In the genomic region with DNA sequence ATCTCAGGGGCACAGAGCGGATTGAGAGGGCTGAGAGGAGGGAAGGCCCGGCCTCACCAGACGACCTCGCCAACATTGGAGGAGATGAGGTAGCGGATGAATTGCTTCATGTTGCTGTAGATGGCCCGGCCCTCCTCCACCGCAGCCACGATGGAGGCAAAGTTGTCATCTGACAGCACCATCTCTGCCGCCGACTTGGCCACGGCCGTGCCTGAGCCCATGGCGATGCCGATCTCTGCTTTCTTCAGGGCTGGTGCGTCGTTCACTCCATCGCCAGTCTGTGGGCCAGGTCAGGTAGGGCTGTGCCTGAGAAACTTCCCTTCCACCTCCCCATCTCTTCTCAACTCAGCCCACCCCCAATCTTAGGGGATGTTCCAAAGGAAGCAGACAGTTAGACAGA, we compare ENCODE assay signal across 24 cellular contexts. TPM values are rescaled to one million over a fixed set of nuclear protein-coding genes. Genes with fewer than 3 reads are reported as not detected.
DNase-seq lines count a peak whose midpoint lies in the region; ATAC-seq, FAIRE-seq and TF ChIP-seq lines count a peak whose summit lies in the region.
"Had no signal": no experiment of that assay in that cellular context is flagged by ENCODE, and none has a peak within 500 bp of the region (broad histone marks: within the 10 kb centered on the region; RNA-seq: fewer than 3 reads in every experiment).

No MANE protein-coding gene starts in this region.

- peaks cover 61% of the 10 kb centered on the region; the same call in 2 of the 3 replicates for H3K36me3 ChIP-seq in K562 (ENCODE audit: control insufficient read depth, insufficient read depth, low read length)
- H3K36me3 ChIP-seq: MG63 had no signal

- CTCF ChIA-PET in K562 (lab: Yijun Ruan, JAX; ENCODE audit: low intra/inter-chr PET ratio): interaction anchor here (0.6 kb wide), 1 partner anchor 271 kb away, joined by 4 read pairs; no protein-coding TSS in a partner anchor

- no TSS peak for BruUV-seq in K562 (replicated peaks; lab: Mats Ljungman, UMichigan)

- H3K4me3 ChIP-seq in K562: no peak overlapping the region
- H3K4me3 ChIP-seq: MG63, PC-9 had no signal

- intact Hi-C loops in natural killer cell (cut with micrococcal nuclease): no loop called here
- intact Hi-C loops in K562 (cut with micrococcal nuclease): no loop called here

- peak overlapping the region; percentile 26 for H3K27ac Mint-ChIP-seq in T-helper 1 cell treated with Interleukin-12 subunit alpha and Interleukin-12 subunit beta and Interleukin-4 antibody, amounts not matched to agents 30 μg/mL and 1 μg/mL, for 36 hours
- H3K27ac Mint-ChIP-seq in natural killer cell: peak overlapping the region; percentile 19 to 39
- H3K27ac Mint-ChIP-seq in natural killer cell treated with Interleukin-12 subunit alpha and Interleukin-12 subunit beta and Interleukin-15 and Interleukin-18, amount 100 ng/mL, for 72 hours: peak overlapping the region in 1 of 2 donors; percentile 0
- peak overlapping the region; percentile 21 for H3K27ac Mint-ChIP-seq in stimulated activated naive B cell treated with anti-CD40 and anti-IgM and Interleukin-4, amounts not matched to agents 10 μg/mL and 1 μg/mL and 100 μg/mL, for 72 hours

- no peak overlapping the region for H3K9ac ChIP-seq in K562 (ENCODE audit: insufficient read depth in 1 of 2, low read depth in 2 of 2, low read length in 2 of 2)

- peaks cover 43% of the 10 kb centered on the region for H3K36me3 Mint-ChIP-seq in T-helper 1 cell treated with Interleukin-12 subunit alpha and Interleukin-12 subunit beta and Interleukin-4 antibody, amounts not matched to agents 30 μg/mL and 1 μg/mL, for 36 hours (ENCODE audit: low read depth)
- no peaks in the 10 kb centered on the region for H3K36me3 Mint-ChIP-seq in natural killer cell
- peaks cover 27% of the 10 kb centered on the region for H3K36me3 Mint-ChIP-seq in natural killer cell treated with Interleukin-12 subunit alpha and Interleukin-12 subunit beta and Interleukin-15 and Interleukin-18, amount 100 ng/mL, for 72 hours
- H3K36me3 Mint-ChIP-seq in stimulated activated naive B cell treated with anti-CD40 and anti-IgM and Interleukin-4, amounts not matched to agents 10 μg/mL and 1 μg/mL and 100 μg/mL, for 72 hours: peaks cover 56 to 67% of the 10 kb centered on the region in 2 donors

- no peak for TF ChIP-seq RAD21 in K562 (CRISPR knock-in tag; conservative IDR thresholded peaks at IDR 0.05 in 1 of 2, IDR thresholded peaks at IDR 0.05 in 1 of 2)

- TF ChIP-seq CTCF in natural killer cell (IDR thresholded peaks at IDR 0.05) (no peak), K562 (IDR thresholded peaks at IDR 0.05 in 2 of 3, conservative IDR thresholded peaks at IDR 0.05 in 1 of 3; ENCODE audit: insufficient read depth in 2 of 3, low read depth in 1 of 3, low read length in 3 of 3) (no peak)

- no peaks in the 10 kb centered on the region for H3K9me1 ChIP-seq in K562 (ENCODE audit: control insufficient read depth, insufficient read depth, low read length)

- H3K27ac ChIP-seq in K562 (ENCODE audit: extremely low read depth, low read depth, low read length): no peak overlapping the region
- H3K27ac ChIP-seq: 22Rv1, PC-9 had no signal

- DNase-seq in T-helper 1 cell (no peak), natural killer cell (no peak), K562 (ENCODE audit: extremely low read depth in 1 of 4, low spot score in 3 of 4) (no peak), NCI-H2227 (lab: John Stamatoyannopoulos, UW; ENCODE audit: unreplicated experiment) (no peak), NCI-H1436 (lab: John Stamatoyannopoulos, UW) (no peak)
- DNase-seq in natural killer cell treated with Interleukin-12 subunit alpha and Interleukin-12 subunit beta and Interleukin-15 and Interleukin-18, amount 100 ng/mL, for 72 hours (ENCODE audit: low spot score): no peak
- DNase-seq in stimulated activated naive B cell treated with anti-CD40 and anti-IgM and Interleukin-4, amounts not matched to agents 10 μg/mL and 1 μg/mL and 100 μg/mL, for 72 hours: no peak
- DNase-seq: C1 segment of cervical spinal cord, DMS53, MG63, NCI-H1436 treated with DMSO at 0.1 percent for 48 hours, NCI-H2029, NCI-H226, NCI-H510A treated with DMSO at 0.1 percent for 48 hours, NCI-H748 treated with DMSO at 0.1 percent for 48 hours, PC-9, RPMI8226, SHP77 treated with DMSO at 0.1 percent for 48 hours had no signal

- no peak for ATAC-seq in natural killer cell
- no peak for ATAC-seq in natural killer cell treated with Interleukin-12 subunit alpha and Interleukin-12 subunit beta and Interleukin-15 and Interleukin-18, amount 100 ng/mL, for 72 hours
- ATAC-seq in K562: no peak
- ATAC-seq in stimulated activated naive B cell treated with anti-CD40 and anti-IgM and Interleukin-4, amounts not matched to agents 10 μg/mL and 1 μg/mL and 100 μg/mL, for 72 hours (replicated peaks): no peak
- ATAC-seq: HCT116 had no signal

- H3K27me3 ChIP-seq in K562 (ENCODE audit: control insufficient read depth in 2 of 2, insufficient read depth in 2 of 2, low read length in 2 of 2): no peaks in the 10 kb centered on the region
- H3K27me3 ChIP-seq: MG63 had no signal

- H3K79me2 ChIP-seq in K562 (ENCODE audit: control insufficient read depth, insufficient read depth, low read length): no peaks in the 10 kb centered on the region

- H3K27me3 Mint-ChIP-seq in T-helper 1 cell treated with Interleukin-12 subunit alpha and Interleukin-12 subunit beta and Interleukin-4 antibody, amounts not matched to agents 30 μg/mL and 1 μg/mL, for 36 hours (ENCODE audit: low read depth): no peaks in the 10 kb centered on the region
- no peaks in the 10 kb centered on the region for H3K27me3 Mint-ChIP-seq in natural killer cell (ENCODE audit: low read depth in 2 of 2)
- H3K27me3 Mint-ChIP-seq in natural killer cell treated with Interleukin-12 subunit alpha and Interleukin-12 subunit beta and Interleukin-15 and Interleukin-18, amount 100 ng/mL, for 72 hours: no peaks in the 10 kb centered on the region
- no peaks in the 10 kb centered on the region for H3K27me3 Mint-ChIP-seq in stimulated activated naive B cell treated with anti-CD40 and anti-IgM and Interleukin-4, amounts not matched to agents 10 μg/mL and 1 μg/mL and 100 μg/mL, for 72 hours

- H3K4me1 ChIP-seq in K562 (replicated peaks in 1 of 2; ENCODE audit: control insufficient read depth in 2 of 2, insufficient read depth in 2 of 2, low read length in 2 of 2): no peaks in the 10 kb centered on the region; a peak in 1 of 5 replicates

- H3K9me3 ChIP-seq in K562 (replicated peaks; ENCODE audit: control insufficient read depth, insufficient read depth, low read depth, low read length): no peaks in the 10 kb centered on the region
- H3K9me3 ChIP-seq: MG63 had no signal

- H3K4me3 Mint-ChIP-seq in T-helper 1 cell treated with Interleukin-12 subunit alpha and Interleukin-12 subunit beta and Interleukin-4 antibody, amounts not matched to agents 30 μg/mL and 1 μg/mL, for 36 hours: no peak overlapping the region
- no peak overlapping the region for H3K4me3 Mint-ChIP-seq in natural killer cell
- no peak overlapping the region for H3K4me3 Mint-ChIP-seq in natural killer cell treated with Interleukin-12 subunit alpha and Interleukin-12 subunit beta and Interleukin-15 and Interleukin-18, amount 100 ng/mL, for 72 hours
- H3K4me3 Mint-ChIP-seq in stimulated activated naive B cell treated with anti-CD40 and anti-IgM and Interleukin-4, amounts not matched to agents 10 μg/mL and 1 μg/mL and 100 μg/mL, for 72 hours: no peak overlapping the region

- H3K9me3 Mint-ChIP-seq in T-helper 1 cell treated with Interleukin-12 subunit alpha and Interleukin-12 subunit beta and Interleukin-4 antibody, amounts not matched to agents 30 μg/mL and 1 μg/mL, for 36 hours: no peaks in the 10 kb centered on the region
- no peaks in the 10 kb centered on the region for H3K9me3 Mint-ChIP-seq in natural killer cell
- H3K9me3 Mint-ChIP-seq in natural killer cell treated with Interleukin-12 subunit alpha and Interleukin-12 subunit beta and Interleukin-15 and Interleukin-18, amount 100 ng/mL, for 72 hours: no peaks in the 10 kb centered on the region
- H3K9me3 Mint-ChIP-seq in stimulated activated naive B cell treated with anti-CD40 and anti-IgM and Interleukin-4, amounts not matched to agents 10 μg/mL and 1 μg/mL and 100 μg/mL, for 72 hours: no peaks in the 10 kb centered on the region

- no peak for FAIRE-seq in K562 (lab: Jason Lieb, UNC)
- FAIRE-seq: D721Med, GM19239, H1 had no signal

- whole genome bisulfite sequencing in K562 (ENCODE audit: insufficient coverage, low coverage, missing lambda C conversion rate): 97% methylated on average over 5 of the region's 17 CpGs

- no peak for TF ChIP-seq POLR2A in K562 (conservative IDR thresholded peaks at IDR 0.05)

- POLR2A ChIA-PET in K562 (lab: Yijun Ruan, JAX): no interaction called here

- peaks cover 3% of the 10 kb centered on the region for H3K4me1 Mint-ChIP-seq in T-helper 1 cell treated with Interleukin-12 subunit alpha and Interleukin-12 subunit beta and Interleukin-4 antibody, amounts not matched to agents 30 μg/mL and 1 μg/mL, for 36 hours (ENCODE audit: low read depth)
- H3K4me1 Mint-ChIP-seq in natural killer cell: peaks cover 5 to 20% of the 10 kb centered on the region in 2 donors
- peaks cover 4 to 16% of the 10 kb centered on the region in 2 donors for H3K4me1 Mint-ChIP-seq in natural killer cell treated with Interleukin-12 subunit alpha and Interleukin-12 subunit beta and Interleukin-15 and Interleukin-18, amount 100 ng/mL, for 72 hours (ENCODE audit: low read depth in 2 of 2)
- H3K4me1 Mint-ChIP-seq in stimulated activated naive B cell treated with anti-CD40 and anti-IgM and Interleukin-4, amounts not matched to agents 10 μg/mL and 1 μg/mL and 100 μg/mL, for 72 hours: peaks cover 7 to 12% of the 10 kb centered on the region in 2 donors

- no peak overlapping the region for H3K4me2 ChIP-seq in K562 (ENCODE audit: insufficient read depth, low read length)
- H3K4me2 ChIP-seq: PC-9 had no signal

- H2AFZ ChIP-seq in K562 (ENCODE audit: low read depth, low read length): no peak overlapping the region
- H2AFZ ChIP-seq: PC-9 had no signal

- no peak for TF ChIP-seq EP300 in K562 (IDR thresholded peaks at IDR 0.05; ENCODE audit: low read length)

- no peaks in the 10 kb centered on the region for H4K20me1 ChIP-seq in K562 (replicated peaks; ENCODE audit: control insufficient read depth, insufficient read depth, low read length)

- in situ Hi-C loops in K562 (cut with MboI): no loop called here

RNA-seq across cellular contexts. Expression of gene P2RX1, which starts 21.1 kb away (rescaled TPM):
- 10 to 100 TPM in 2 of 3 donors, 1 to 10 TPM in 1; 2.3 to 15.3 (median 13.4) TPM for total RNA-seq in natural killer cell
- 1 to 10 TPM; 3.9 TPM for total RNA-seq in natural killer cell treated with Interleukin-12 subunit alpha and Interleukin-12 subunit beta and Interleukin-15 and Interleukin-18, amount 100 ng/mL, for 72 hours
- total RNA-seq in K562 (2011; cell fraction: chromatin; rRNA removed; ENCODE audit: low replicate concordance): 21.9 and 70.4 TPM in 2 replicates
- 38.4 and 45.2 TPM in 2 replicates for total RNA-seq in K562 (2011; cell fraction: nucleolus; rRNA removed)
- 27.3 and 30.9 TPM in 2 replicates for total RNA-seq in K562 (2011; cell fraction: nucleoplasm; rRNA removed)
- 13.3 and 16.0 TPM in 2 replicates for total RNA-seq in K562 (2014; rRNA removed)
- total RNA-seq in K562 (2014; rRNA removed; fragmentation: Illumina TruSeq; extraction: Trizol): 4.9 and 6.8 TPM in 2 replicates
- 8.1 and 9.6 TPM in 2 replicates for total RNA-seq in K562 (2015; rRNA removed; fragmentation: Illumina TruSeq; extraction: Trizol)
- 15.3 and 20.3 TPM in 2 replicates for total RNA-seq in K562 (2021)
- polyA plus RNA-seq in K562 (2011; rRNA removed): 12.2 and 13.6 TPM in 2 replicates
- 10.0 and 27.5 TPM in 2 replicates for polyA plus RNA-seq in K562 (2011; cell fraction: cytosol; rRNA removed)
- 41.2 and 64.7 TPM in 2 replicates for polyA plus RNA-seq in K562 (2011; cell fraction: nucleus; rRNA removed)
- polyA plus RNA-seq in K562 (2012): 18.2 and 106 TPM in 2 replicates
- 10.3 and 17.6 TPM in 2 replicates for polyA plus RNA-seq in K562 (2014; fragmentation: Illumina TruSeq; extraction: Trizol)
- under 1 TPM; 0.27 to 0.66 TPM for polyA plus RNA-seq in K562 (2014; fragmentation: Nextera tagmentation; extraction: Ambion mirVana)
- polyA plus RNA-seq in K562 (2014; rRNA removed): 18.4 and 18.8 TPM in 2 replicates
- 4.3 and 7.9 TPM in 2 replicates for polyA minus RNA-seq in K562 (2011; rRNA and poly(A)+ RNA removed)
- 3.7 and 7.2 TPM in 2 replicates for polyA minus RNA-seq in K562 (2011; cell fraction: cytosol; rRNA and poly(A)+ RNA removed)
- polyA minus RNA-seq in K562 (2011; cell fraction: nucleus; rRNA and poly(A)+ RNA removed): 12.2 and 18.7 TPM in 2 replicates
- total RNA-seq: PC-9 had no signal

RNA-seq across cellular contexts. Expression of gene ATP2A3, which starts 26.9 kb away (rescaled TPM):
- 100 to 1,000 TPM; 326 to 397 (median 377) TPM for total RNA-seq in natural killer cell
- total RNA-seq in natural killer cell treated with Interleukin-12 subunit alpha and Interleukin-12 subunit beta and Interleukin-15 and Interleukin-18, amount 100 ng/mL, for 72 hours: 100 to 1,000 TPM; 125 to 234 TPM
- total RNA-seq in K562 (2011; cell fraction: chromatin; rRNA removed; ENCODE audit: low replicate concordance): 198 and 586 TPM in 2 replicates
- 353 and 436 TPM in 2 replicates for total RNA-seq in K562 (2011; cell fraction: nucleolus; rRNA removed)
- total RNA-seq in K562 (2011; cell fraction: nucleoplasm; rRNA removed): 289 and 326 TPM in 2 replicates
- total RNA-seq in K562 (2014; rRNA removed): 41.2 and 50.7 TPM in 2 replicates
- 9.0 and 9.2 TPM in 2 replicates for total RNA-seq in K562 (2014; rRNA removed; fragmentation: Illumina TruSeq; extraction: Trizol)
- total RNA-seq in K562 (2015; rRNA removed; fragmentation: Illumina TruSeq; extraction: Trizol): 16.9 TPM in 2 replicates
- 79.7 and 103 TPM in 2 replicates for total RNA-seq in K562 (2021)
- polyA plus RNA-seq in K562 (2011; rRNA removed): 42.6 and 65.4 TPM in 2 replicates
- polyA plus RNA-seq in K562 (2011; cell fraction: cytosol; rRNA removed): 45.9 and 88.8 TPM in 2 replicates
- polyA plus RNA-seq in K562 (2011; cell fraction: nucleus; rRNA removed): 230 and 368 TPM in 2 replicates
- 77.5 and 466 TPM in 2 replicates for polyA plus RNA-seq in K562 (2012)
- polyA plus RNA-seq in K562 (2014; fragmentation: Illumina TruSeq; extraction: Trizol): 31.3 and 65.0 TPM in 2 replicates
- under 1 TPM; 0.65 to 0.66 TPM for polyA plus RNA-seq in K562 (2014; fragmentation: Nextera tagmentation; extraction: Ambion mirVana)
- 54.5 and 66.9 TPM in 2 replicates for polyA plus RNA-seq in K562 (2014; rRNA removed)
- polyA minus RNA-seq in K562 (2011; rRNA and poly(A)+ RNA removed): 33.8 and 63.1 TPM in 2 replicates
- polyA minus RNA-seq in K562 (2011; cell fraction: cytosol; rRNA and poly(A)+ RNA removed): 71.3 and 83.9 TPM in 2 replicates
- 85.0 and 89.2 TPM in 2 replicates for polyA minus RNA-seq in K562 (2011; cell fraction: nucleus; rRNA and poly(A)+ RNA removed)

RNA-seq across cellular contexts. Expression of gene CAMKK1, which starts 44.5 kb away (rescaled TPM):
- total RNA-seq in natural killer cell (1 to 10 TPM; 3.2 to 4.3 (median 3.9) TPM), K562 (2014; rRNA removed) (4.9 and 6.2 TPM in 2 replicates), K562 (2014; rRNA removed; fragmentation: Illumina TruSeq; extraction: Trizol) (1.7 and 2.2 TPM in 2 replicates), K562 (2015; rRNA removed; fragmentation: Illumina TruSeq; extraction: Trizol) (4.4 and 4.5 TPM in 2 replicates), K562 (2021) (6.7 and 7.5 TPM in 2 replicates)
- 1 to 10 TPM; 1.5 to 3.3 TPM for total RNA-seq in natural killer cell treated with Interleukin-12 subunit alpha and Interleukin-12 subunit beta and Interleukin-15 and Interleukin-18, amount 100 ng/mL, for 72 hours
- total RNA-seq in K562 (2011; cell fraction: chromatin; rRNA removed; ENCODE audit: low replicate concordance): 11.8 and 29.1 TPM in 2 replicates
- 17.0 TPM in 2 replicates for total RNA-seq in K562 (2011; cell fraction: nucleolus; rRNA removed)
- total RNA-seq in K562 (2011; cell fraction: nucleoplasm; rRNA removed): 12.7 and 13.1 TPM in 2 replicates
- polyA plus RNA-seq in K562 (2011; rRNA removed) (5.7 and 6.5 TPM in 2 replicates), K562 (2014; fragmentation: Illumina TruSeq; extraction: Trizol) (5.1 and 6.5 TPM in 2 replicates), K562 (2014; fragmentation: Nextera tagmentation; extraction: Ambion mirVana) (under 1 TPM; 0.34 to 0.59 TPM), K562 (2014; rRNA removed) (6.1 and 7.4 TPM in 2 replicates)
- polyA plus RNA-seq in K562 (2011; cell fraction: cytosol; rRNA removed): 5.0 and 7.4 TPM in 2 replicates
- 17.5 and 25.4 TPM in 2 replicates for polyA plus RNA-seq in K562 (2011; cell fraction: nucleus; rRNA removed)
- polyA plus RNA-seq in K562 (2012): 4.1 and 4.9 TPM in 2 replicates
- polyA minus RNA-seq in K562 (2011; rRNA and poly(A)+ RNA removed): 3.5 and 4.8 TPM in 2 replicates
- polyA minus RNA-seq in K562 (2011; cell fraction: cytosol; rRNA and poly(A)+ RNA removed): 3.2 and 4.5 TPM in 2 replicates
- polyA minus RNA-seq in K562 (2011; cell fraction: nucleus; rRNA and poly(A)+ RNA removed): 7.5 and 8.2 TPM in 2 replicates
